30 cellular contexts compared by ENCODE assay signal in genomic region chr9:94855919-94856318, GRCh38.
"Had no signal": no experiment of that assay in that cellular context is flagged by ENCODE, and none has a peak within 500 bp of the region (broad histone marks: within the 10 kb centered on the region; RNA-seq: fewer than 3 reads in every experiment).

No MANE protein-coding gene starts in this region.

- H3K36me3 ChIP-seq: cardiac muscle cell, colonic mucosa, ovary, sigmoid colon, thoracic aorta, upper lobe of left lung, vagina had no signal

- H3K9me3 ChIP-seq: colonic mucosa, ovary, psoas muscle, sigmoid colon, thoracic aorta, upper lobe of left lung, vagina had no signal

- H3K27me3 ChIP-seq: cardiac muscle cell, colonic mucosa, sigmoid colon, upper lobe of left lung, vagina had no signal

- H3K27me3 Mint-ChIP-seq: activated CD4-positive, alpha-beta memory T cell treated with anti-CD3 and anti-CD28 coated beads, Interleukin-2, amount 10 ng/mL, durations not matched to agents 7 days and 5 days; activated CD4-positive, alpha-beta T cell treated with anti-CD3 and anti-CD28 coated beads, Interleukin-2, amount 10 ng/mL, durations not matched to agents 24 days and 14 days; activated T-cell treated with anti-CD3 and anti-CD28 coated beads, Interleukin-2, amount 50 U/mL, for 24 hours; naive thymus-derived CD4-positive, alpha-beta T cell had no signal

- ATAC-seq: left cardiac atrium; left ventricle myocardium superior; naive thymus-derived CD4-positive, alpha-beta T cell; psoas muscle; stimulated activated effector memory CD8-positive, alpha-beta T cell treated with anti-CD3 and anti-CD28 coated beads, Interleukin-12 subunit alpha, Interleukin-12 subunit beta, amount 100 ng/mL, for 72 hours had no signal

- H3K9me3 Mint-ChIP-seq: activated CD4-positive, alpha-beta memory T cell treated with anti-CD3 and anti-CD28 coated beads, Interleukin-2, amount 10 ng/mL, durations not matched to agents 7 days and 5 days had no signal

- H3K4me3 ChIP-seq: cardiac muscle cell, colonic mucosa, ovary, psoas muscle, sigmoid colon, thoracic aorta, upper lobe of left lung, vagina had no signal

- H3K27ac Mint-ChIP-seq: activated CD4-positive, alpha-beta memory T cell treated with anti-CD3 and anti-CD28 coated beads, Interleukin-2, amount 10 ng/mL, durations not matched to agents 7 days and 5 days; activated CD4-positive, alpha-beta T cell treated with anti-CD3 and anti-CD28 coated beads, Interleukin-2, amount 10 ng/mL, durations not matched to agents 24 days and 14 days; activated T-cell treated with anti-CD3 and anti-CD28 coated beads, Interleukin-2, amount 50 U/mL, for 24 hours; naive thymus-derived CD4-positive, alpha-beta T cell; stimulated activated effector memory CD8-positive, alpha-beta T cell treated with anti-CD3 and anti-CD28 coated beads, Interleukin-12 subunit alpha, Interleukin-12 subunit beta, amount 100 ng/mL, for 72 hours; stimulated activated naive CD8-positive, alpha-beta T cell treated with anti-CD3 and anti-CD28 coated beads, Interleukin-15, Interleukin-2, amounts not matched to agents 100 ng/mL and 50 ng/mL, for 24 hours; T-helper 1 cell treated with Interleukin-12 subunit alpha and Interleukin-12 subunit beta and Interleukin-4 antibody, amounts not matched to agents 30 μg/mL and 1 μg/mL, for 36 hours had no signal

- H3K36me3 Mint-ChIP-seq: stimulated activated effector memory CD8-positive, alpha-beta T cell treated with anti-CD3 and anti-CD28 coated beads, Interleukin-12 subunit alpha, Interleukin-12 subunit beta, amount 100 ng/mL, for 72 hours had no signal

- DNase-seq: activated CD4-positive, alpha-beta memory T cell treated with anti-CD3 and anti-CD28 coated beads, Interleukin-2, amount 10 ng/mL, durations not matched to agents 7 days and 5 days; activated CD4-positive, alpha-beta T cell treated with anti-CD3 and anti-CD28 coated beads, Interleukin-2, amount 10 ng/mL, durations not matched to agents 24 days and 14 days; activated CD4-positive, CD25-positive, alpha-beta regulatory T cell treated with anti-CD3 and anti-CD28 coated beads, Interleukin-2, amount 50 U/mL, for 72 hours; activated CD8-positive, alpha-beta memory T cell treated with anti-CD3 and anti-CD28 coated beads, Interleukin-2, amount 50 U/mL, for 48 hours; activated gamma-delta T cell; activated naive CD4-positive, alpha-beta T cell treated with anti-CD3 and anti-CD28 coated beads, Interleukin-2, amount 50 U/mL, for 16 hours; activated T-cell treated with anti-CD3 and anti-CD28 coated beads, Interleukin-2, amount 50 U/mL, for 24 hours; amniotic stem cell; cerebellar nuclear complex; colonic mucosa; effector CD8-positive, alpha-beta T cell; glutamatergic neuron; left cardiac atrium; left ventricle myocardium superior; midbrain; naive thymus-derived CD4-positive, alpha-beta T cell; ovary; psoas muscle; sigmoid colon; small intestine; stimulated activated CD4-positive, alpha-beta T cell treated with anti-CD3 and anti-CD28 coated beads, Interleukin-4, amount 100 ng/mL, for 24 hours; T-helper 9 cell; upper lobe of left lung had no signal

- H3K4me1 ChIP-seq: colonic mucosa, sigmoid colon had no signal

- H3K27ac ChIP-seq: cardiac muscle cell, colonic mucosa, epithelial cell of prostate, ovary, psoas muscle, sigmoid colon, thoracic aorta, upper lobe of left lung, vagina had no signal

- H3K4me3 Mint-ChIP-seq: activated CD4-positive, alpha-beta memory T cell treated with anti-CD3 and anti-CD28 coated beads, Interleukin-2, amount 10 ng/mL, durations not matched to agents 7 days and 5 days; activated CD4-positive, alpha-beta T cell treated with anti-CD3 and anti-CD28 coated beads, Interleukin-2, amount 10 ng/mL, durations not matched to agents 24 days and 14 days; activated T-cell treated with anti-CD3 and anti-CD28 coated beads, Interleukin-2, amount 50 U/mL, for 24 hours; naive thymus-derived CD4-positive, alpha-beta T cell; stimulated activated effector memory CD8-positive, alpha-beta T cell treated with anti-CD3 and anti-CD28 coated beads, Interleukin-12 subunit alpha, Interleukin-12 subunit beta, amount 100 ng/mL, for 72 hours; stimulated activated naive CD8-positive, alpha-beta T cell treated with anti-CD3 and anti-CD28 coated beads, Interleukin-15, Interleukin-2, amounts not matched to agents 100 ng/mL and 50 ng/mL, for 24 hours; T-helper 1 cell treated with Interleukin-12 subunit alpha and Interleukin-12 subunit beta and Interleukin-4 antibody, amounts not matched to agents 30 μg/mL and 1 μg/mL, for 36 hours had no signal
